Comparison of ENCODE assay signal across 24 cellular contexts in the genomic region with DNA sequence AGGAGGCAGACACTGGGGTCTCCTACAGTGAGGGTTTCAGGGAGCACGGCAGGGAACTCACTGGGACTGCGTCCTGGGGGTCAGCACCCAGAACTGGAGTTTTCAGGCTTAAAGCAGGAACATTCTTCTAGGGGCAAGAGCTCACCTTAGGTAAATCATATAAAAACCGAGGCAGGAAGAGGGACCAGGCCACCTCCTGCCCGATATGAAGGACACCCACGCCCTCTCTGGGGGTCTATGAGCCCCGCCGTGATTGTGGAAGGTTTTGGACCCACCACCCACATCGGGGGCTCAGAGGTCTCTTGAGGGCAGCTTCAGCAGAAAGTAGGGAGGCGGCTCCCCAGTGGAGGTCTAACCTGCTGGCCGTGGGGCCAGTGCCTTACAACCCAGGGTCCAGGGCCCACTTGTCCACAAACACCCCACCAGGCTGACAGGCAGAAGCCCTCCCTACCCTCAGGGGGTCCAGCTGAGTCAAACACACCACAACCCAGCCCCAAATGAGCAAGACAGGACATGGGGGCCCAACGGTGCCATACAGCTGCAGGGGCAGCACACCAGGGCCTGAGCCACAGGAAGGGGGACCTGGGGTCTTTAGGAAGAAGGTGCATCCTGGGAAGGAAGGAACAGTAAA. TPM values are rescaled to one million over a fixed set of nuclear protein-coding genes. Genes with fewer than 3 reads are reported as not detected.
DNase-seq lines count a peak whose midpoint lies in the region; ATAC-seq, FAIRE-seq and TF ChIP-seq lines count a peak whose summit lies in the region.
"Had no signal": no experiment of that assay in that cellular context is flagged by ENCODE, and none has a peak within 500 bp of the region (broad histone marks: within the 10 kb centered on the region; RNA-seq: fewer than 3 reads in every experiment).

No MANE protein-coding gene starts in this region.

- no peak for TF ChIP-seq POLR2A in right lobe of liver (IDR thresholded peaks at IDR 0.05)
- no peak for TF ChIP-seq POLR2A in HepG2 (IDR thresholded peaks at IDR 0.05; ENCODE audit: insufficient read depth in 1 of 2, low read depth in 2 of 2, low read length in 2 of 2)
- no peak for TF ChIP-seq POLR2A in vagina (IDR thresholded peaks at IDR 0.05)

- POLR2A ChIA-PET in HepG2 (lab: Yijun Ruan, JAX), result no interaction called here

- H3K36me3 ChIP-seq in right lobe of liver (no peaks in the 10 kb centered on the region), HepG2 (replicated peaks in 1 of 2; ENCODE audit: control insufficient read depth in 1 of 2, insufficient read depth in 2 of 2, low read length in 2 of 2) (no peaks in the 10 kb centered on the region), vagina (no peaks in the 10 kb centered on the region), mesenchymal stem cell (ENCODE audit: control insufficient read depth in 1 of 2, insufficient read depth in 2 of 2, low read depth in 1 of 2, low read length in 2 of 2) (no peaks in the 10 kb centered on the region)

- 0% methylated on average over 1 of the region's 11 CpGs for WGBS in right lobe of liver (ENCODE audit: insufficient coverage, low coverage, low lambda C conversion rate, missing lambda C conversion rate)
- WGBS in HepG2 (ENCODE audit: low lambda C conversion rate), result 13% methylated on average over 5 of the region's 11 CpGs
- 75% methylated on average over 11 of the region's 11 CpGs for WGBS in mesenchymal stem cell

- in situ Hi-C loops in HepG2 (cut with HindIII; ENCODE audit: extremely low pct_ligation_motif_present, low pct_unique_long_range_greater_than_20kb), result no loop called here

- H3K14ac ChIP-seq in mesenchymal stem cell (ENCODE audit: low read length in 2 of 2), result no peak overlapping the region

- H3K9ac ChIP-seq in HepG2 (ENCODE audit: insufficient read depth, low read depth, low read length) (no peak overlapping the region), mesenchymal stem cell (ENCODE audit: low read length) (no peak overlapping the region)
- H3K9ac ChIP-seq: parathyroid adenoma had no signal

- H3K4me2 ChIP-seq in HepG2 (ENCODE audit: low read depth, low read length) (no peak overlapping the region), mesenchymal stem cell (ENCODE audit: low read length, poor library complexity, severe bottlenecking) (no peak overlapping the region)

- H3K18ac ChIP-seq in mesenchymal stem cell (ENCODE audit: low read depth in 1 of 2, low read length in 2 of 2), result no peak overlapping the region

- H3K4me3 ChIP-seq in right lobe of liver (no peak overlapping the region), HepG2 (replicated peaks in 1 of 3; ENCODE audit: insufficient read depth in 1 of 3, low read depth in 2 of 3, low read length in 3 of 3) (no peak overlapping the region), coronary artery (no peak overlapping the region), vagina (no peak overlapping the region), mesenchymal stem cell (ENCODE audit: insufficient read depth in 1 of 2, low read depth in 1 of 2, low read length in 2 of 2) (no peak overlapping the region)
- H3K4me3 ChIP-seq: SK-N-MC had no signal

- H4K91ac ChIP-seq in mesenchymal stem cell (ENCODE audit: low read length), result no peak overlapping the region

- H3K4ac ChIP-seq in mesenchymal stem cell (ENCODE audit: low read depth in 1 of 2, low read length in 2 of 2), result no peak overlapping the region

- no peak overlapping the region for H2BK120ac ChIP-seq in mesenchymal stem cell (ENCODE audit: low read depth, low read length)

- no TSS peak for BruUV-seq in HepG2 (replicated peaks; lab: Mats Ljungman, UMichigan)

- no peak overlapping the region for H2BK12ac ChIP-seq in mesenchymal stem cell (ENCODE audit: low read length in 2 of 2)

- no peaks in the 10 kb centered on the region for H3K9me3 ChIP-seq in right lobe of liver
- H3K9me3 ChIP-seq in HepG2 (ENCODE audit: low read length), result no peaks in the 10 kb centered on the region
- H3K9me3 ChIP-seq in vagina, result no peaks in the 10 kb centered on the region
- peaks cover 15% of the 10 kb centered on the region for H3K9me3 ChIP-seq in mesenchymal stem cell (ENCODE audit: control insufficient read depth, low read length)

- no peaks in the 10 kb centered on the region for H3K4me1 ChIP-seq in right lobe of liver
- H3K4me1 ChIP-seq in HepG2 (ENCODE audit: insufficient read depth, low read length), result peaks cover 7% of the 10 kb centered on the region; the same call in 1 of the 2 replicates
- no peaks in the 10 kb centered on the region for H3K4me1 ChIP-seq in vagina
- H3K4me1 ChIP-seq in mesenchymal stem cell (ENCODE audit: control insufficient read depth, insufficient read depth, low read depth, low read length), result no peaks in the 10 kb centered on the region
- H3K4me1 ChIP-seq: parathyroid adenoma had no signal

- H2AFZ ChIP-seq in HepG2 (ENCODE audit: low read length) (no peak overlapping the region), mesenchymal stem cell (ENCODE audit: low read depth, low read length) (no peak overlapping the region)
- H2AFZ ChIP-seq: parathyroid adenoma had no signal

- TF ChIP-seq CTCF in right lobe of liver (IDR thresholded peaks at IDR 0.05) (no peak), HepG2 (CRISPR knock-in tag; IDR thresholded peaks at IDR 0.05) (no peak), coronary artery (IDR thresholded peaks at IDR 0.05) (no peak), vagina (IDR thresholded peaks at IDR 0.05) (no peak)

- H4K8ac ChIP-seq in mesenchymal stem cell (ENCODE audit: low read length), result no peak overlapping the region

- no peaks in the 10 kb centered on the region for H4K20me1 ChIP-seq in HepG2 (ENCODE audit: insufficient read depth, low read length)

- TF ChIP-seq RAD21 in HepG2 (CRISPR knock-in tag; IDR thresholded peaks at IDR 0.05), result no peak

- TF ChIP-seq EP300 in HepG2 (IDR thresholded peaks at IDR 0.05; ENCODE audit: low read depth in 2 of 2, low read length in 2 of 2), result no peak
- no peak for TF ChIP-seq EP300 in HepG2 (CRISPR knock-in tag; IDR thresholded peaks at IDR 0.05; ENCODE audit: borderline replicate concordance)

- no peak for FAIRE-seq in HepG2 (lab: Jason Lieb, UNC)
- FAIRE-seq: G401.6, GM18507 had no signal

- ATAC-seq in right lobe of liver, result no peak
- no peak for ATAC-seq in HepG2
- ATAC-seq: CD8-positive, alpha-beta T cell; HCT116; naive thymus-derived CD8-positive, alpha-beta T cell; Panc1 had no signal

- H2BK15ac ChIP-seq in mesenchymal stem cell (ENCODE audit: low read depth, poor library complexity, severe bottlenecking), result no peak overlapping the region

- intact Hi-C loops in right lobe of liver (cut with DNase I), result no loop called here
- intact Hi-C loops in HepG2 (cut with micrococcal nuclease; ENCODE audit: unreplicated experiment), result no loop called here
- intact Hi-C loops in posterior cingulate gyrus (cut with DNase I), result no loop called here
- intact Hi-C loops in vagina (cut with DNase I), result no loop called here

- CTCF ChIA-PET in HepG2 (lab: Yijun Ruan, JAX; ENCODE audit: low intra/inter-chr PET ratio, low total read pairs), result no interaction called here

- H3K27ac ChIP-seq in right lobe of liver (no peak overlapping the region), HepG2 (ENCODE audit: extremely low read length, insufficient read depth, low read length) (no peak overlapping the region), coronary artery (no peak overlapping the region), vagina (no peak overlapping the region), mesenchymal stem cell (ENCODE audit: low read length, poor library complexity, severe bottlenecking) (no peak overlapping the region)
- H3K27ac ChIP-seq: parathyroid adenoma, SK-N-MC had no signal

- H3K23ac ChIP-seq in mesenchymal stem cell (ENCODE audit: low read length in 2 of 2), result no peak overlapping the region

- H3K27me3 ChIP-seq in right lobe of liver, result no peaks in the 10 kb centered on the region
- H3K27me3 ChIP-seq in HepG2 (ENCODE audit: control insufficient read depth in 1 of 2, insufficient read depth in 2 of 2, low read length in 2 of 2), result peaks cover 28 to 97% of the 10 kb centered on the region in 2 experiments
- H3K27me3 ChIP-seq in vagina, result no peaks in the 10 kb centered on the region
- peaks cover 3 to 23% of the 10 kb centered on the region in 2 experiments for H3K27me3 ChIP-seq in mesenchymal stem cell (ENCODE audit: control insufficient read depth in 1 of 2, insufficient read depth in 1 of 2, low read length in 2 of 2)

- DNase-seq in right lobe of liver (peak in 2 of 3 donors; percentile 29 to 31), HepG2 (ENCODE audit: low spot score) (no peak), coronary artery (ENCODE audit: low spot score) (peak; percentile 57), posterior cingulate gyrus (peak in 8 of 10 donors; percentile 1 to 73 (median 9)), vagina (ENCODE audit: extremely low spot score in 2 of 2) (peak; percentile 37 to 82), mesenchymal stem cell (no peak), NCI-H2171 treated with DMSO at 0.1 percent for 48 hours (lab: John Stamatoyannopoulos, UW) (no peak), globus pallidus (ENCODE audit: low spot score) (no peak)
- DNase-seq: activated CD4-positive, alpha-beta T cell treated with anti-CD3 and anti-CD28 coated beads, Interleukin-2, amount 50 U/mL, for 48 hours; DMS153; NCI-H1417; NCI-H510A; NK-92 treated with Interleukin-12 subunit alpha and Interleukin-12 subunit beta, amount 100 ng/mL, for 24 hours had no signal

- no peaks in the 10 kb centered on the region for H3K79me2 ChIP-seq in HepG2 (ENCODE audit: insufficient read depth, low read length)
- H3K79me2 ChIP-seq: parathyroid adenoma had no signal

- H2AK5ac ChIP-seq in mesenchymal stem cell (ENCODE audit: low read length, severe bottlenecking), result no peak overlapping the region

- H3K79me1 ChIP-seq in mesenchymal stem cell (replicated peaks; ENCODE audit: low read length, poor library complexity, severe bottlenecking), result no peaks in the 10 kb centered on the region

- no peak overlapping the region for H2BK5ac ChIP-seq in mesenchymal stem cell (ENCODE audit: low read depth, low read length, poor library complexity, severe bottlenecking)

RNA-seq across cellular contexts. Expression of gene CROCC2, which starts 25.3 kb away (rescaled TPM):
- total RNA-seq in right lobe of liver (under 1 TPM in 5 of 6 experiments, not detected in 1; 0.06 to 0.15 (median 0.12) TPM), HepG2 (2016; rRNA removed; fragmentation: Illumina TruSeq; extraction: Trizol) (not detected in 2 replicates), vagina (0.49 TPM)
- not detected in 2 replicates for total RNA-seq in HepG2 (2016; cell fraction: cytosol; rRNA removed; fragmentation: Illumina TruSeq; extraction: Trizol; ENCODE audit: low read depth)
- total RNA-seq in HepG2 (2016; cell fraction: insoluble cytoplasmic fraction; rRNA removed; fragmentation: Illumina TruSeq; extraction: Trizol), result 0.02 TPM in 1 of 2 replicates, not detected in the other
- not detected in 2 replicates for total RNA-seq in HepG2 (2016; cell fraction: membrane; rRNA removed; fragmentation: Illumina TruSeq; extraction: Trizol)
- total RNA-seq in HepG2 (2016; cell fraction: nucleus; rRNA removed; fragmentation: Illumina TruSeq; extraction: Trizol), result not detected in 2 replicates
- not detected in 2 replicates for polyA plus RNA-seq in HepG2 (2011; rRNA removed)
- polyA plus RNA-seq in HepG2 (2011; cell fraction: cytosol; rRNA removed), result not detected in 2 replicates
- 0.03 TPM in 1 of 2 replicates, not detected in the other for polyA plus RNA-seq in HepG2 (2011; cell fraction: nucleus; rRNA removed)
- 0.13 and 0.15 TPM in 2 replicates for polyA plus RNA-seq in HepG2 (2012)
- polyA plus RNA-seq in HepG2 (2016; cell fraction: cytosol; fragmentation: Illumina TruSeq; extraction: Trizol; ENCODE audit: low read depth), result not detected in 2 replicates
- not detected in 2 replicates for polyA plus RNA-seq in HepG2 (2016; cell fraction: insoluble cytoplasmic fraction; fragmentation: Illumina TruSeq; extraction: Trizol; ENCODE audit: low read depth)
- not detected in 2 replicates for polyA plus RNA-seq in HepG2 (2016; cell fraction: membrane; fragmentation: Illumina TruSeq; extraction: Trizol; ENCODE audit: low read depth)
- not detected in 2 replicates for polyA plus RNA-seq in HepG2 (2016; cell fraction: nucleus; fragmentation: Illumina TruSeq; extraction: Trizol; ENCODE audit: insufficient read depth, low read depth)
- polyA minus RNA-seq in HepG2 (2011; rRNA and poly(A)+ RNA removed; ENCODE audit: low replicate concordance), result not detected in 2 replicates
- not detected in 2 replicates for polyA minus RNA-seq in HepG2 (2011; cell fraction: cytosol; rRNA and poly(A)+ RNA removed)
- not detected in 2 replicates for polyA minus RNA-seq in HepG2 (2011; cell fraction: nucleus; rRNA and poly(A)+ RNA removed)
- polyA plus RNA-seq in mesenchymal stem cell (2013, experiment 1 of 2), result not detected
- not detected for polyA plus RNA-seq in mesenchymal stem cell (2013, experiment 2 of 2)
- total RNA-seq: activated T-helper 1 cell treated with anti-CD3 and anti-CD28 coated beads, Interleukin-12 subunit alpha, Interleukin-12 subunit beta, Interleukin-2, Interleukin-4 antibody, amounts not matched to agents 30 ng/mL and 10 ng/mL and 1 ng/mL, durations not matched to agents 14 hours and 24 hours and 36 hours; CD8-positive, alpha-beta T cell; cerebellum; MCF 10A; naive thymus-derived CD8-positive, alpha-beta T cell had no signal
- polyA plus RNA-seq: naive thymus-derived CD8-positive, alpha-beta T cell had no signal

RNA-seq across cellular contexts. Expression of gene MAB21L4, which starts 35.5 kb away (rescaled TPM):
- 10 to 100 TPM in 1 of 6 experiments, 1 to 10 TPM in 5; 3.7 to 17.0 (median 5.2) TPM for total RNA-seq in right lobe of liver
- total RNA-seq in HepG2 (2016; rRNA removed; fragmentation: Illumina TruSeq; extraction: Trizol), result 13.5 and 14.0 TPM in 2 replicates
- total RNA-seq in HepG2 (2016; cell fraction: cytosol; rRNA removed; fragmentation: Illumina TruSeq; extraction: Trizol; ENCODE audit: low read depth), result 3.1 and 3.7 TPM in 2 replicates
- 11.5 and 15.3 TPM in 2 replicates for total RNA-seq in HepG2 (2016; cell fraction: insoluble cytoplasmic fraction; rRNA removed; fragmentation: Illumina TruSeq; extraction: Trizol)
- 10.1 and 12.0 TPM in 2 replicates for total RNA-seq in HepG2 (2016; cell fraction: membrane; rRNA removed; fragmentation: Illumina TruSeq; extraction: Trizol)
- total RNA-seq in HepG2 (2016; cell fraction: nucleus; rRNA removed; fragmentation: Illumina TruSeq; extraction: Trizol), result 8.9 and 10.1 TPM in 2 replicates
- polyA plus RNA-seq in HepG2 (2011; rRNA removed), result 3.0 and 3.6 TPM in 2 replicates
- polyA plus RNA-seq in HepG2 (2011; cell fraction: cytosol; rRNA removed), result 2.4 and 4.2 TPM in 2 replicates
- polyA plus RNA-seq in HepG2 (2011; cell fraction: nucleus; rRNA removed), result 8.9 and 9.1 TPM in 2 replicates
- polyA plus RNA-seq in HepG2 (2012), result 2.1 and 4.1 TPM in 2 replicates
- polyA plus RNA-seq in HepG2 (2016; cell fraction: cytosol; fragmentation: Illumina TruSeq; extraction: Trizol; ENCODE audit: low read depth), result 3.4 TPM in 2 replicates
- polyA plus RNA-seq in HepG2 (2016; cell fraction: insoluble cytoplasmic fraction; fragmentation: Illumina TruSeq; extraction: Trizol; ENCODE audit: low read depth), result 11.8 and 13.7 TPM in 2 replicates
- polyA plus RNA-seq in HepG2 (2016; cell fraction: membrane; fragmentation: Illumina TruSeq; extraction: Trizol; ENCODE audit: low read depth), result 8.3 and 8.8 TPM in 2 replicates
- 15.9 and 16.1 TPM in 2 replicates for polyA plus RNA-seq in HepG2 (2016; cell fraction: nucleus; fragmentation: Illumina TruSeq; extraction: Trizol; ENCODE audit: insufficient read depth, low read depth)
- polyA minus RNA-seq in HepG2 (2011; rRNA and poly(A)+ RNA removed; ENCODE audit: low replicate concordance), result 5.4 TPM in 1 of 2 replicates, not detected in the other
- 1.8 and 2.0 TPM in 2 replicates for polyA minus RNA-seq in HepG2 (2011; cell fraction: cytosol; rRNA and poly(A)+ RNA removed)
- polyA minus RNA-seq in HepG2 (2011; cell fraction: nucleus; rRNA and poly(A)+ RNA removed), result 1.3 and 2.5 TPM in 2 replicates
- 21.1 TPM for total RNA-seq in vagina
- not detected for polyA plus RNA-seq in mesenchymal stem cell (2013, experiment 1 of 2)
- polyA plus RNA-seq in mesenchymal stem cell (2013, experiment 2 of 2), result not detected
- total RNA-seq: activated T-helper 1 cell treated with anti-CD3 and anti-CD28 coated beads, Interleukin-12 subunit alpha, Interleukin-12 subunit beta, Interleukin-2, Interleukin-4 antibody, amounts not matched to agents 30 ng/mL and 10 ng/mL and 1 ng/mL, durations not matched to agents 14 hours and 24 hours and 36 hours; CD8-positive, alpha-beta T cell; cerebellum; MCF 10A; naive thymus-derived CD8-positive, alpha-beta T cell had no signal
- polyA plus RNA-seq: naive thymus-derived CD8-positive, alpha-beta T cell had no signal

Comparison
In these comparisons a context has a peak if more than half of its experiments do, and no peak if none do; other contexts are left out.
1. DNase-seq: peak in right lobe of liver (2 of 3), coronary artery (single experiment), posterior cingulate gyrus (8 of 10) and vagina (2 of 2); none in HepG2 (single experiment), mesenchymal stem cell (single experiment), NCI-H2171 treated with DMSO at 0.1 percent for 48 hours (single experiment) and globus pallidus (single experiment).